In the genomic region with DNA sequence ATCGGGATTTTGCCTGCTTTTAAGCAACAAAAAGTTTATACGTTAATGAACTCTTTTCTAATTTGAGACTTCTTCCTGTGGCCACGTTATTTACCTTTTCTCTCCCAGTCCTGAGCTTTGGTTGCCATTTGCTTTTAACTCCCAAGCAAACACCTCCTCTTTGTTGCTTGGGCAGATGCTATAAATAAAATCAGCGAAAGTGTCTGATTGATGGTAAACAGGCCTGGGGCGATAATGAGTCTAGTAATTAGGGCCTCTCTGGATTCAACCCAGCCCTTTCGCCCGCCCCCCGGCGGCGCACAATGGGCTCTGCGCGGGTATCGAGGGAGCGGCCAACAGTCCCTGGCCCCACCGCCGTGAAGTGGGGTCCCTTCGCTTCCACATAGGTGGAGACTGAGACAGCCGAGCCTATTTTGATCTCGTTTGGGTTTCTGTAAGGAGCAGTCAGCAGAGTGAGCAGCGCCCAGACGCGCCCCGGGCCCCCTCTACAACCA, we compare ENCODE assay signal across 8 cellular contexts. TPM values are rescaled to one million over a fixed set of nuclear protein-coding genes. Genes with fewer than 3 reads are reported as not detected.
DNase-seq lines count a peak whose midpoint lies in the region; ATAC-seq and TF ChIP-seq lines count a peak whose summit lies in the region.

No MANE protein-coding gene starts in this region.

- peaks cover 10% of the 10 kb centered on the region for H3K4me1 Mint-ChIP-seq in activated CD4-positive, alpha-beta T cell treated with anti-CD3 and anti-CD28 coated beads, Interleukin-2, amount 10 ng/mL, durations not matched to agents 7 days and 5 days
- peaks cover 11% of the 10 kb centered on the region for H3K4me1 Mint-ChIP-seq in dendritic cell treated with granulocyte-macrophage colony-stimulating factor and Interleukin-4, amounts not matched to agents 40 ng/mL and 50 ng/mL, for 4 days (ENCODE audit: low read depth)

- no peak for DNase-seq in activated CD4-positive, alpha-beta T cell treated with anti-CD3 and anti-CD28 coated beads, Interleukin-2, amount 10 ng/mL, durations not matched to agents 7 days and 5 days
- no peak for DNase-seq in activated CD4-positive, alpha-beta T cell treated with anti-CD3 and anti-CD28 coated beads for 1 hour
- DNase-seq in NCI-H748 (lab: John Stamatoyannopoulos, UW; ENCODE audit: unreplicated experiment) (peak; percentile 87), GM13976 (ENCODE audit: low spot score) (no peak), middle frontal gyrus (ENCODE audit: extremely low spot score, low spot score) (no peak)

- intact Hi-C loops in dendritic cell treated with granulocyte-macrophage colony-stimulating factor and Interleukin-4, amounts not matched to agents 40 ng/mL and 50 ng/mL, for 4 days (cut with micrococcal nuclease): no loop called here

- no peaks in the 10 kb centered on the region for H3K9me3 ChIP-seq in muscle layer of colon (ENCODE audit: low read length)

- H3K4me3 ChIP-seq in muscle layer of colon (ENCODE audit: low read depth in 1 of 2, low read length in 2 of 2): peak overlapping the region; percentile 68 to 71

- peaks cover 64% of the 10 kb centered on the region for H3K27me3 Mint-ChIP-seq in activated CD4-positive, alpha-beta T cell treated with anti-CD3 and anti-CD28 coated beads, Interleukin-2, amount 10 ng/mL, durations not matched to agents 7 days and 5 days
- peaks cover 12% of the 10 kb centered on the region for H3K27me3 Mint-ChIP-seq in dendritic cell treated with granulocyte-macrophage colony-stimulating factor and Interleukin-4, amounts not matched to agents 40 ng/mL and 50 ng/mL, for 4 days

- CTCF ChIA-PET in activated CD4-positive, alpha-beta T cell treated with anti-CD3 and anti-CD28 coated beads, Interleukin-2, amount 10 ng/mL, durations not matched to agents 7 days and 5 days (lab: Charles Lee): interaction anchor here (0.8 kb wide), 1 partner anchor 53 kb away, joined by 3 read pairs; a partner anchor contains a TSS

- peak; percentile 8 for ATAC-seq in HG03025 (IDR thresholded peaks at IDR 0.05; ENCODE audit: low FRiP score, unreplicated experiment)

- no peak overlapping the region for H3K27ac Mint-ChIP-seq in activated CD4-positive, alpha-beta T cell treated with anti-CD3 and anti-CD28 coated beads, Interleukin-2, amount 10 ng/mL, durations not matched to agents 7 days and 5 days
- no peak overlapping the region for H3K27ac Mint-ChIP-seq in dendritic cell treated with granulocyte-macrophage colony-stimulating factor and Interleukin-4, amounts not matched to agents 40 ng/mL and 50 ng/mL, for 4 days

- H3K9me3 Mint-ChIP-seq in activated CD4-positive, alpha-beta T cell treated with anti-CD3 and anti-CD28 coated beads, Interleukin-2, amount 10 ng/mL, durations not matched to agents 7 days and 5 days: no peaks in the 10 kb centered on the region
- no peaks in the 10 kb centered on the region for H3K9me3 Mint-ChIP-seq in dendritic cell treated with granulocyte-macrophage colony-stimulating factor and Interleukin-4, amounts not matched to agents 40 ng/mL and 50 ng/mL, for 4 days

- peak overlapping the region; percentile 64 for H3K27ac ChIP-seq in muscle layer of colon (ENCODE audit: low read depth, low read length)

- TF ChIP-seq CTCF in GM13976 (IDR thresholded peaks at IDR 0.05; ENCODE audit: borderline replicate concordance, control extremely low read depth, extremely low read depth, insufficient read depth, missing control alignments): no peak

- no peaks in the 10 kb centered on the region for H3K36me3 Mint-ChIP-seq in activated CD4-positive, alpha-beta T cell treated with anti-CD3 and anti-CD28 coated beads, Interleukin-2, amount 10 ng/mL, durations not matched to agents 7 days and 5 days (ENCODE audit: low read depth)
- H3K36me3 Mint-ChIP-seq in dendritic cell treated with granulocyte-macrophage colony-stimulating factor and Interleukin-4, amounts not matched to agents 40 ng/mL and 50 ng/mL, for 4 days (ENCODE audit: low read depth): no peaks in the 10 kb centered on the region

- peaks cover 7% of the 10 kb centered on the region for H3K4me1 ChIP-seq in muscle layer of colon (ENCODE audit: insufficient read depth, low read length)

- POLR2A ChIA-PET in activated CD4-positive, alpha-beta T cell treated with anti-CD3 and anti-CD28 coated beads, Interleukin-2, amount 10 ng/mL, durations not matched to agents 7 days and 5 days (lab: Charles Lee): no interaction called here

- in situ Hi-C loops in GM13976 (cut with MboI; ENCODE audit: low sequenced_read_pairs, unreplicated experiment): no loop called here

- no peaks in the 10 kb centered on the region for H3K36me3 ChIP-seq in muscle layer of colon (ENCODE audit: insufficient read depth, low read length)

- no peak overlapping the region for H3K9ac ChIP-seq in muscle layer of colon (ENCODE audit: low read length)

- peaks cover 4 to 6% of the 10 kb centered on the region in 2 donors for H3K27me3 ChIP-seq in muscle layer of colon (ENCODE audit: control insufficient read depth in 1 of 2, insufficient read depth in 2 of 2, low read length in 2 of 2)

- peak overlapping the region; percentile 70 for H3K4me3 Mint-ChIP-seq in activated CD4-positive, alpha-beta T cell treated with anti-CD3 and anti-CD28 coated beads, Interleukin-2, amount 10 ng/mL, durations not matched to agents 7 days and 5 days
- H3K4me3 Mint-ChIP-seq in dendritic cell treated with granulocyte-macrophage colony-stimulating factor and Interleukin-4, amounts not matched to agents 40 ng/mL and 50 ng/mL, for 4 days: peak overlapping the region; percentile 89

RNA-seq across cellular contexts. Expression of a gene that starts 0.8 kb away (rescaled TPM):
- total RNA-seq in activated CD4-positive, alpha-beta T cell treated with anti-CD3 and anti-CD28 coated beads, Interleukin-2, amount 10 ng/mL, durations not matched to agents 7 days and 5 days: under 1 TPM in 1 of 2 experiments, not detected in 1; 0.21 TPM

RNA-seq across cellular contexts. Expression of a gene that starts 53.2 kb away (rescaled TPM):
- total RNA-seq in activated CD4-positive, alpha-beta T cell treated with anti-CD3 and anti-CD28 coated beads, Interleukin-2, amount 10 ng/mL, durations not matched to agents 7 days and 5 days: 10 to 100 TPM; 20.9 to 22.2 TPM
